11 cellular contexts compared by ENCODE assay signal in the genomic region with DNA sequence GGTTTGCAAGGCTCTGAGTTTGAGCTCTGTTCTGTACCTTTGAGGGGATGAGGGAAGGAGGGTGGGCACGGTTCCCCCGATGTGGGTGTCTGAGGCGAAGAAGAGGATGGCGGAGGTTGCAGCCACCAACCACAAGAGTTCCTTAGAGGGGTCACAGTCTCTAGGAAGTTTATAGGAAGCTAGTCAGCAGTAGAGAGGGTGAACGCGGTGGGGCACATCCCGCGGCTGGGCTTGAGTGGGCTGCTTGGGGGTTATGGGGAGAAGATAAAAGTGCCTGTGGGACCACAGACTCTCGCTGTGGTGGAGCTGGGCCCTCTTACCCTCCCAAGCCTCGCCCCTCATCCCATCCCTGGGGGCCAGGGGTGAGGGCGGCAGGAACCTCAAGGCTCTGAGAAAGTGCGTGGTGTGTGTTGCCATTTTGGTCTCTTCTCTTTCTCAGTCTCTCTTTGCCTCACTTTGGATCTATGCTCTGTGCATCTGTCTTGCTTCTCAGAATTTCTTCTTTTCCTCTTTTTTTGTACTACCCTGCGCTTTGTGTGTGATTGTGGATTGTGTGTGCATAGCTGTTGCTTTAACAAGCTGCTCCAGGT. TPM values are rescaled to one million over a fixed set of nuclear protein-coding genes. Genes with fewer than 3 reads are reported as not detected.
DNase-seq lines count a peak whose midpoint lies in the region; ATAC-seq, FAIRE-seq and TF ChIP-seq lines count a peak whose summit lies in the region.
"Had no signal": no experiment of that assay in that cellular context is flagged by ENCODE, and none has a peak within 500 bp of the region (broad histone marks: within the 10 kb centered on the region; RNA-seq: fewer than 3 reads in every experiment).

No MANE protein-coding gene starts in this region.

- H3K36me3 Mint-ChIP-seq in astrocyte (ENCODE audit: low read depth, unreplicated experiment) (no peaks in the 10 kb centered on the region), natural killer cell (no peaks in the 10 kb centered on the region)

- H3K4me1 Mint-ChIP-seq in astrocyte (ENCODE audit: low read depth, unreplicated experiment), result peaks cover 11% of the 10 kb centered on the region
- peaks cover 0 to 21% of the 10 kb centered on the region in 2 donors for H3K4me1 Mint-ChIP-seq in natural killer cell

- H3K27ac ChIP-seq in astrocyte (ENCODE audit: low read depth, low read length), result no peak overlapping the region
- no peak overlapping the region for H3K27ac ChIP-seq in vagina

- H3K4me3 ChIP-seq in astrocyte (ENCODE audit: insufficient read depth, low read depth, low read length) (no peak overlapping the region), vagina (peak overlapping the region; percentile 13 to 18)

- ATAC-seq in natural killer cell (peak in 1 of 3 donors; percentile 30), GM21619 (IDR thresholded peaks at IDR 0.05; ENCODE audit: unreplicated experiment) (no peak)

- no peak overlapping the region for H3K9ac ChIP-seq in astrocyte (ENCODE audit: low read length)

- TF ChIP-seq POLR2A in vagina (IDR thresholded peaks at IDR 0.05), result no peak

- FAIRE-seq in astrocyte (lab: Jason Lieb, UNC), result no peak

- peak; percentile 53 for DNase-seq in stimulated activated CD4-positive, alpha-beta T cell treated with anti-CD3 and anti-CD28 coated beads, Interleukin-15, amount 100 ng/mL, for 24 hours
- DNase-seq in stimulated activated CD4-positive, alpha-beta T cell treated with anti-CD3 and anti-CD28 coated beads, Interleukin-1b, Interleukin-23, amount 100 ng/mL, for 48 hours, result no peak
- DNase-seq in astrocyte (ENCODE audit: low read depth) (no peak), natural killer cell (no peak), vagina (ENCODE audit: extremely low spot score in 2 of 2) (no peak), DMS79 (lab: John Stamatoyannopoulos, UW) (no peak), NCI-H526 treated with DMSO at 0.1 percent for 48 hours (lab: John Stamatoyannopoulos, UW) (no peak)
- DNase-seq: BE2C, NCI-H187 had no signal

- peaks cover 6% of the 10 kb centered on the region for H3K27me3 ChIP-seq in astrocyte (ENCODE audit: insufficient read depth, low read length)
- H3K27me3 ChIP-seq in vagina, result no peaks in the 10 kb centered on the region
- H3K27me3 ChIP-seq: BE2C had no signal

- peak overlapping the region; percentile 60 for H3K4me2 ChIP-seq in astrocyte (ENCODE audit: low read length)

- H3K9me3 Mint-ChIP-seq in astrocyte (ENCODE audit: unreplicated experiment) (no peaks in the 10 kb centered on the region), natural killer cell (no peaks in the 10 kb centered on the region)

- H3K36me3 ChIP-seq in astrocyte (ENCODE audit: insufficient read depth, low read length) (no peaks in the 10 kb centered on the region), vagina (no peaks in the 10 kb centered on the region)
- H3K36me3 ChIP-seq: BE2C had no signal

- H3K27me3 Mint-ChIP-seq in astrocyte (ENCODE audit: low read depth, unreplicated experiment) (peaks cover 49% of the 10 kb centered on the region), natural killer cell (ENCODE audit: low read depth in 2 of 2) (peaks cover 40 to 59% of the 10 kb centered on the region in 2 donors)

- H4K20me1 ChIP-seq in astrocyte (ENCODE audit: insufficient read depth, low read length), result no peaks in the 10 kb centered on the region

- H3K79me2 ChIP-seq in astrocyte (ENCODE audit: insufficient read depth, low read length), result no peaks in the 10 kb centered on the region

- H3K27ac Mint-ChIP-seq in astrocyte (ENCODE audit: unreplicated experiment), result peak overlapping the region; percentile 23
- H3K27ac Mint-ChIP-seq in natural killer cell, result no peak overlapping the region

- H2AFZ ChIP-seq in astrocyte (ENCODE audit: low read depth, low read length), result peak overlapping the region; percentile 85

- intact Hi-C loops in natural killer cell (cut with micrococcal nuclease), result no loop called here
- intact Hi-C loops in vagina (cut with DNase I), result no loop called here

- H3K9me3 ChIP-seq in astrocyte (ENCODE audit: insufficient read depth, low read depth, low read length), result no peaks in the 10 kb centered on the region
- no peaks in the 10 kb centered on the region for H3K9me3 ChIP-seq in vagina
- H3K9me3 ChIP-seq: BE2C had no signal

- H3K4me1 ChIP-seq in astrocyte (ENCODE audit: insufficient read depth, low read length), result peaks cover 9% of the 10 kb centered on the region
- H3K4me1 ChIP-seq in vagina, result peaks cover 10% of the 10 kb centered on the region
- H3K4me1 ChIP-seq: BE2C had no signal

- TF ChIP-seq CTCF in astrocyte (IDR thresholded peaks at IDR 0.05; ENCODE audit: insufficient read depth, low read depth, low read length) (no peak), natural killer cell (IDR thresholded peaks at IDR 0.05) (no peak), vagina (IDR thresholded peaks at IDR 0.05) (no peak)

- no peak overlapping the region for H3K4me3 Mint-ChIP-seq in astrocyte (ENCODE audit: unreplicated experiment)
- H3K4me3 Mint-ChIP-seq in natural killer cell, result peak overlapping the region; percentile 28

RNA-seq across cellular contexts. Expression of a gene that starts 2.7 kb away (rescaled TPM):
- total RNA-seq in astrocyte (0.54 and 0.72 TPM in 2 replicates), natural killer cell (10 to 100 TPM in 1 of 3 donors, 1 to 10 TPM in 2; 8.5 to 10.1 (median 9.8) TPM), vagina (14.2 TPM)
- total RNA-seq: dermis microvascular lymphatic vessel endothelial cell had no signal

RNA-seq across cellular contexts. Expression of a gene that starts 19.7 kb away (rescaled TPM):
- total RNA-seq in astrocyte (2.0 TPM in 2 replicates), natural killer cell (1 to 10 TPM in 1 of 3 donors, under 1 TPM in 2; 0.36 to 7.6 (median 0.78) TPM), vagina (10.3 TPM)

RNA-seq across cellular contexts. Expression of a gene that starts 25.9 kb away (rescaled TPM):
- total RNA-seq in astrocyte (504 and 510 TPM in 2 replicates), natural killer cell (10 to 100 TPM in 1 of 3 donors, 1 to 10 TPM in 2; 2.3 to 33.2 (median 2.8) TPM), vagina (132 TPM)

RNA-seq across cellular contexts. Expression of a gene that starts 29.6 kb away (rescaled TPM):
- total RNA-seq in astrocyte (6.0 and 6.2 TPM in 2 replicates), natural killer cell (1 to 10 TPM in 1 of 3 donors, under 1 TPM in 2; 0.39 to 2.1 (median 0.68) TPM), vagina (3.2 TPM)

RNA-seq across cellular contexts. Expression of a gene that starts 36.2 kb away (rescaled TPM):
- total RNA-seq in astrocyte (101 and 123 TPM in 2 replicates), natural killer cell (1 to 10 TPM in 1 of 3 donors, under 1 TPM in 1, not detected in 1; 0.72 to 1.8 TPM), vagina (37.3 TPM)
